14 cellular contexts compared by ENCODE assay signal in genomic region chr16:57643166-57643813, GRCh38. TPM values are rescaled to one million over a fixed set of nuclear protein-coding genes. Genes with fewer than 3 reads are reported as not detected.
A peak's percentile ranks its signal among the peaks of the same experiment; 100 is the strongest.
DNase-seq lines count a peak whose midpoint lies in the region; FAIRE-seq lines count a peak whose summit lies in the region.
"Had no signal": no experiment of that assay in that cellular context is flagged by ENCODE, and none has a peak within 500 bp of the region (broad histone marks: within the 10 kb centered on the region; RNA-seq: fewer than 3 reads in every experiment).

No MANE protein-coding gene starts in this region.

- H3K79me1 ChIP-seq in mesenchymal stem cell (replicated peaks; ENCODE audit: low read length, poor library complexity, severe bottlenecking): peaks cover 21% of the 10 kb centered on the region

- no peak overlapping the region for H3K23ac ChIP-seq in mesenchymal stem cell (ENCODE audit: low read length in 2 of 2)

- no peak overlapping the region for H2BK15ac ChIP-seq in mesenchymal stem cell (ENCODE audit: low read depth, poor library complexity, severe bottlenecking)

- H3K18ac ChIP-seq in mesenchymal stem cell (ENCODE audit: low read depth in 1 of 2, low read length in 2 of 2): no peak overlapping the region

- no peaks in the 10 kb centered on the region for H3K9me3 ChIP-seq in mesenchymal stem cell (ENCODE audit: control insufficient read depth, low read length)
- H3K9me3 ChIP-seq: transverse colon had no signal

- H3K14ac ChIP-seq in mesenchymal stem cell (ENCODE audit: low read length in 2 of 2): peak overlapping the region in 1 of 2 experiments; percentile 44

- peak overlapping the region; percentile 50 for H3K27ac ChIP-seq in mesenchymal stem cell (ENCODE audit: low read length, poor library complexity, severe bottlenecking)
- H3K27ac ChIP-seq: C4-2B had no signal

- H3K9ac ChIP-seq in mesenchymal stem cell (ENCODE audit: low read length): peak overlapping the region; percentile 57

- FAIRE-seq in HTR-8/SVneo (lab: Jason Lieb, UNC): peak; percentile 26
- no peak for FAIRE-seq in frontal cortex (lab: Jason Lieb, UNC)

- H3K4me2 ChIP-seq in mesenchymal stem cell (ENCODE audit: low read length, poor library complexity, severe bottlenecking): no peak overlapping the region

- peak overlapping the region in 1 of 2 experiments; percentile 23 for H2BK12ac ChIP-seq in mesenchymal stem cell (ENCODE audit: low read length in 2 of 2)

- no peaks in the 10 kb centered on the region for H3K27me3 ChIP-seq in mesenchymal stem cell (ENCODE audit: control insufficient read depth in 1 of 2, insufficient read depth in 1 of 2, low read length in 2 of 2)
- H3K27me3 ChIP-seq: transverse colon had no signal

- H3K36me3 ChIP-seq in mesenchymal stem cell (ENCODE audit: control insufficient read depth in 1 of 2, insufficient read depth in 2 of 2, low read depth in 1 of 2, low read length in 2 of 2): peaks cover 4 to 66% of the 10 kb centered on the region in 2 experiments
- H3K36me3 ChIP-seq: transverse colon had no signal

- no peak overlapping the region for H2AFZ ChIP-seq in mesenchymal stem cell (ENCODE audit: low read depth, low read length)

- 67% methylated on average over 6 of the region's 7 CpGs for WGBS in mesenchymal stem cell

- no peak overlapping the region for H4K91ac ChIP-seq in mesenchymal stem cell (ENCODE audit: low read length)

- DNase-seq in A172 (ENCODE audit: low spot score) (peak; percentile 94), HTR-8/SVneo (ENCODE audit: insufficient read length, low spot score) (peak; percentile 57), dermis blood vessel endothelial cell (peak; percentile 51), mesenchymal stem cell (peak; percentile 37), AML-193 (lab: John Stamatoyannopoulos, UW) (no peak), SHP77 (lab: John Stamatoyannopoulos, UW) (no peak), frontal cortex (ENCODE audit: low spot score in 2 of 2) (no peak), HT-29 (ENCODE audit: low spot score) (no peak)
- DNase-seq: activated CD8-positive, alpha-beta memory T cell treated with anti-CD3 and anti-CD28 coated beads, Interleukin-2, amount 50 U/mL, for 48 hours; NCI-H2081 treated with DMSO at 0.1 percent for 48 hours; transverse colon had no signal

- H4K8ac ChIP-seq in mesenchymal stem cell (ENCODE audit: low read length): no peak overlapping the region

- H2BK5ac ChIP-seq in mesenchymal stem cell (ENCODE audit: low read depth, low read length, poor library complexity, severe bottlenecking): no peak overlapping the region

- no peak overlapping the region for H2BK120ac ChIP-seq in mesenchymal stem cell (ENCODE audit: low read depth, low read length)

- H3K4me1 ChIP-seq in mesenchymal stem cell (ENCODE audit: control insufficient read depth, insufficient read depth, low read depth, low read length): peaks cover 49% of the 10 kb centered on the region

- no peak overlapping the region for H3K4ac ChIP-seq in mesenchymal stem cell (ENCODE audit: low read depth in 1 of 2, low read length in 2 of 2)

- no peak overlapping the region for H3K4me3 ChIP-seq in mesenchymal stem cell (ENCODE audit: insufficient read depth in 1 of 2, low read depth in 1 of 2, low read length in 2 of 2)
- H3K4me3 ChIP-seq: transverse colon had no signal

- peak overlapping the region; percentile 81 for H2AK5ac ChIP-seq in mesenchymal stem cell (ENCODE audit: low read length, severe bottlenecking)

RNA-seq across cellular contexts. Expression of gene ADGRG1, which starts 14.9 kb away (rescaled TPM):
- 26.9 and 32.6 TPM in 2 replicates for total RNA-seq in A172 (2014; rRNA removed; shearing (Covaris generic))
- 21.8 and 35.4 TPM in 2 replicates for total RNA-seq in dermis blood vessel endothelial cell
- polyA plus RNA-seq in mesenchymal stem cell (2013, experiment 1 of 2): 4.0 TPM
- polyA plus RNA-seq in mesenchymal stem cell (2013, experiment 2 of 2): 4.4 TPM
- total RNA-seq in frontal cortex: 19.6 TPM
- 138 TPM in 2 replicates for total RNA-seq in HT-29 (2014; rRNA removed; shearing (Covaris generic))

RNA-seq across cellular contexts. Expression of gene ADGRG3, which starts 24.8 kb away (rescaled TPM):
- total RNA-seq in A172 (2014; rRNA removed; shearing (Covaris generic)): not detected in 2 replicates
- total RNA-seq in dermis blood vessel endothelial cell (2.7 and 4.6 TPM in 2 replicates), frontal cortex (not detected)
- polyA plus RNA-seq in mesenchymal stem cell (2013, experiment 1 of 2): not detected
- not detected for polyA plus RNA-seq in mesenchymal stem cell (2013, experiment 2 of 2)
- not detected in 2 replicates for total RNA-seq in HT-29 (2014; rRNA removed; shearing (Covaris generic))
- total RNA-seq: H4 had no signal

RNA-seq across cellular contexts. Expression of gene DRC7, which starts 51.3 kb away (rescaled TPM):
- 0.50 TPM in 1 of 2 replicates, not detected in the other for total RNA-seq in A172 (2014; rRNA removed; shearing (Covaris generic))
- total RNA-seq in dermis blood vessel endothelial cell (0.09 TPM in 1 of 2 replicates, not detected in the other), frontal cortex (under 0.01 TPM)
- not detected for polyA plus RNA-seq in mesenchymal stem cell (2013, experiment 1 of 2)
- not detected for polyA plus RNA-seq in mesenchymal stem cell (2013, experiment 2 of 2)
- total RNA-seq in HT-29 (2014; rRNA removed; shearing (Covaris generic)): not detected in 2 replicates
- total RNA-seq: lower leg skin, transverse colon had no signal

Comparison
In these comparisons a context has a peak if more than half of its experiments do, and no peak if none do; other contexts are left out.
1. DNase-seq: peak in A172 (single experiment), HTR-8/SVneo (single experiment), dermis blood vessel endothelial cell (single experiment) and mesenchymal stem cell (single experiment); none in AML-193 (0 of 2), SHP77 (0 of 2), frontal cortex (0 of 2) and HT-29 (single experiment).